Comparison of ENCODE assay signal across 8 cellular contexts in the genomic region with DNA sequence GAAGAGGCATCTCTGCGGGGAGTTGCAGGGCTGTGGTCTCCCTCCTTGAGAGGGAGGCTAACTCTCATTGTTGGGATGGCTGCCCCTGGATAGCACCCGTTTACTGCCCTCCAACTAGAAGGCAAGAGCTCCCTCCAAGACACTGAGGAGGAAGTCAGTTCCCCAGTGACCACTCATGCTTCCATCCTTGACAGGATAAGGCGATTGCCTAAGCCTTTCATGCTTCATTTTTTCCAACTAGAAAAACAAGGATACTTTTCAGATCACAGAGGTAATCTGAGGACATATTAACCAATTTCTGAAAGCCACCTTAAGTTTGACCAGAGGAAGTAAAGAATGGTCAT.
DNase-seq lines count a peak whose midpoint lies in the region; ATAC-seq and TF ChIP-seq lines count a peak whose summit lies in the region.

No MANE protein-coding gene starts in this region.

- H3K4me3 Mint-ChIP-seq in CD4-positive, alpha-beta memory T cell = peak overlapping the region in 6 of 8 donors; percentile 40 to 86 (median 71)

- peak in 1 of 5 donors; percentile 49 for DNase-seq in CD4-positive, alpha-beta memory T cell
- peak; percentile 50 for DNase-seq in SKM-1 (lab: John Stamatoyannopoulos, UW; ENCODE audit: unreplicated experiment)
- no peak for DNase-seq in esophagus squamous epithelium (lab: John Stamatoyannopoulos, UW)
- DNase-seq in ovary = no peak
- DNase-seq in OCI-M2 (lab: John Stamatoyannopoulos, UW; ENCODE audit: unreplicated experiment) = no peak
- DNase-seq in mesenteric fat pad (ENCODE audit: low spot score) = no peak
- no peak for DNase-seq in GM10266 (ENCODE audit: extremely low spot score)

- intact Hi-C loops in CD4-positive, alpha-beta memory T cell (cut with micrococcal nuclease) = no loop called here
- intact Hi-C loops in esophagus squamous epithelium (cut with DNase I) (no loop called here), ovary (cut with DNase I) (no loop called here)

- H3K9me3 Mint-ChIP-seq in CD4-positive, alpha-beta memory T cell = no peaks in the 10 kb centered on the region

- 60% methylated on average over 1 of the region's 3 CpGs; no CpG with 5 or more reads in 1 of the 2 donors for WGBS in esophagus squamous epithelium, 2 donors
- WGBS in ovary, 3 donors = 6 to 15% (median 13%) methylated on average over 3 of the region's 3 CpGs

- no peak for TF ChIP-seq POLR2A in esophagus squamous epithelium (IDR thresholded peaks at IDR 0.05)
- TF ChIP-seq POLR2A in ovary (IDR thresholded peaks at IDR 0.05) = no peak

- TF ChIP-seq EP300 in ovary (IDR thresholded peaks at IDR 0.05) = no peak

- POLR2A ChIA-PET in CD4-positive, alpha-beta memory T cell (lab: Charles Lee; ENCODE audit: partially characterized antibody) = interaction anchor here (0.6 to 1.5 kb wide), 4 partner anchors 17 to 187 kb away, joined by 3 to 4 read pairs (median 4); a partner anchor contains a TSS

- H3K27me3 ChIP-seq in CD4-positive, alpha-beta memory T cell (ENCODE audit: insufficient read depth, low read length) = no peaks in the 10 kb centered on the region
- H3K27me3 ChIP-seq in esophagus squamous epithelium (no peaks in the 10 kb centered on the region), ovary (no peaks in the 10 kb centered on the region)

- H3K27ac ChIP-seq in CD4-positive, alpha-beta memory T cell (ENCODE audit: low read depth, low read length) = peak overlapping the region; percentile 18
- H3K27ac ChIP-seq in esophagus squamous epithelium (peak overlapping the region; percentile 62 to 83 (median 76)), ovary (peak overlapping the region in 1 of 2 donors; percentile 73)

- no peak overlapping the region for H3K4me3 ChIP-seq in CD4-positive, alpha-beta memory T cell (ENCODE audit: low read length in 2 of 2)
- H3K4me3 ChIP-seq in esophagus squamous epithelium (peak overlapping the region in 1 of 4 donors; percentile 34), ovary (peak overlapping the region; percentile 10)

- CTCF ChIA-PET in CD4-positive, alpha-beta memory T cell (lab: Charles Lee; ENCODE audit: partially characterized antibody) = interaction anchor here (0.9 to 2.7 kb wide), 5 partner anchors 57 to 187 kb away, joined by 3 to 16 read pairs (median 3); a partner anchor contains a TSS

- no peaks in the 10 kb centered on the region for H3K36me3 ChIP-seq in CD4-positive, alpha-beta memory T cell (ENCODE audit: insufficient read depth, low read length)
- no peaks in the 10 kb centered on the region for H3K36me3 ChIP-seq in esophagus squamous epithelium
- H3K36me3 ChIP-seq in ovary = no peaks in the 10 kb centered on the region

- H3K27me3 Mint-ChIP-seq in CD4-positive, alpha-beta memory T cell = no peaks in the 10 kb centered on the region

- ATAC-seq in HG03139 (IDR thresholded peaks at IDR 0.05; ENCODE audit: unreplicated experiment) = no peak

- H3K4me1 Mint-ChIP-seq in CD4-positive, alpha-beta memory T cell = peaks cover 38 to 64% (median 48%) of the 10 kb centered on the region in 4 donors

- peak overlapping the region; percentile 86 to 95 (median 89) for H3K27ac Mint-ChIP-seq in CD4-positive, alpha-beta memory T cell

- peaks cover 5 to 9% of the 10 kb centered on the region in 2 donors for H3K36me3 Mint-ChIP-seq in CD4-positive, alpha-beta memory T cell

- TF ChIP-seq CTCF in esophagus squamous epithelium (IDR thresholded peaks at IDR 0.05) (no peak), ovary (IDR thresholded peaks at IDR 0.05) (no peak), GM10266 (IDR thresholded peaks at IDR 0.05; ENCODE audit: control insufficient read depth, insufficient read depth, low read depth, missing control alignments) (no peak)

- peaks cover 36% of the 10 kb centered on the region for H3K4me1 ChIP-seq in CD4-positive, alpha-beta memory T cell (ENCODE audit: insufficient read depth, low read length)
- peaks cover 27 to 48% (median 32%) of the 10 kb centered on the region in 3 donors for H3K4me1 ChIP-seq in esophagus squamous epithelium
- H3K4me1 ChIP-seq in ovary (ENCODE audit: insufficient read depth) = peaks cover 17% of the 10 kb centered on the region

- H3K9me3 ChIP-seq in CD4-positive, alpha-beta memory T cell (ENCODE audit: control insufficient read depth in 1 of 2, low read length in 2 of 2) = no peaks in the 10 kb centered on the region
- no peaks in the 10 kb centered on the region for H3K9me3 ChIP-seq in esophagus squamous epithelium
- H3K9me3 ChIP-seq in ovary = no peaks in the 10 kb centered on the region
